8 cellular contexts compared by ENCODE assay signal in genomic region chr4:88008624-88009235, GRCh38. TPM values are rescaled to one million over a fixed set of nuclear protein-coding genes. Genes with fewer than 3 reads are reported as not detected.
DNase-seq lines count a peak whose midpoint lies in the region; ATAC-seq and TF ChIP-seq lines count a peak whose summit lies in the region.

No MANE protein-coding gene starts in this region.

- no peaks in the 10 kb centered on the region for H3K36me3 ChIP-seq in SU-DHL-6 (ENCODE audit: low read length)
- H3K36me3 ChIP-seq in fibroblast of lung (ENCODE audit: control insufficient read depth, insufficient read depth, low read length) = no peaks in the 10 kb centered on the region
- no peaks in the 10 kb centered on the region for H3K36me3 ChIP-seq in trophoblast cell (ENCODE audit: control insufficient read depth in 1 of 2, insufficient read depth in 2 of 2, low read length in 2 of 2)

- H3K27ac Mint-ChIP-seq in activated CD4-positive, alpha-beta T cell treated with anti-CD3 and anti-CD28 coated beads, Interleukin-2, amount 10 ng/mL, durations not matched to agents 7 days and 5 days = peak overlapping the region; percentile 83

- H3K27ac ChIP-seq in SU-DHL-6 (ENCODE audit: low read depth, low read length) (no peak overlapping the region), fibroblast of lung (ENCODE audit: insufficient read depth, low read length) (peak overlapping the region; percentile 82), trophoblast cell (ENCODE audit: low read depth, low read length) (no peak overlapping the region)

- H4K20me1 ChIP-seq in SU-DHL-6 (ENCODE audit: low read depth, low read length) (no peaks in the 10 kb centered on the region), fibroblast of lung (ENCODE audit: control insufficient read depth, extremely low read depth, insufficient read depth, low read length) (peaks cover 2% of the 10 kb centered on the region)

- H2BK5ac ChIP-seq in trophoblast cell (ENCODE audit: low read depth, low read length, poor library complexity) = no peak overlapping the region

- H3K36me3 Mint-ChIP-seq in activated CD4-positive, alpha-beta T cell treated with anti-CD3 and anti-CD28 coated beads, Interleukin-2, amount 10 ng/mL, durations not matched to agents 7 days and 5 days (ENCODE audit: low read depth) = peaks cover 8% of the 10 kb centered on the region

- H3K4me1 Mint-ChIP-seq in activated CD4-positive, alpha-beta T cell treated with anti-CD3 and anti-CD28 coated beads, Interleukin-2, amount 10 ng/mL, durations not matched to agents 7 days and 5 days = peaks cover 44% of the 10 kb centered on the region

- H3K79me2 ChIP-seq in SU-DHL-6 (ENCODE audit: insufficient read depth, low read length) (no peaks in the 10 kb centered on the region), fibroblast of lung (ENCODE audit: control insufficient read depth, insufficient read depth, low read length) (peaks cover 58% of the 10 kb centered on the region), trophoblast cell (ENCODE audit: control insufficient read depth, insufficient read depth, low read length, poor library complexity) (peaks cover 6% of the 10 kb centered on the region)

- H3K4me2 ChIP-seq in SU-DHL-6 (ENCODE audit: low read depth, low read length, poor library complexity, severe bottlenecking) (peak overlapping the region; percentile 57), fibroblast of lung (ENCODE audit: extremely low read depth, insufficient read depth, low read length) (peak overlapping the region; percentile 89), trophoblast cell (ENCODE audit: low read length) (peak overlapping the region; percentile 58)

- H2AFZ ChIP-seq in SU-DHL-6 (ENCODE audit: low read depth, low read length, severe bottlenecking) (no peak overlapping the region), fibroblast of lung (ENCODE audit: low read length) (no peak overlapping the region), trophoblast cell (ENCODE audit: insufficient read depth, low read length, poor library complexity) (no peak overlapping the region)

- POLR2A ChIA-PET in activated CD4-positive, alpha-beta T cell treated with anti-CD3 and anti-CD28 coated beads, Interleukin-2, amount 10 ng/mL, durations not matched to agents 7 days and 5 days (lab: Charles Lee) = no interaction called here

- peak overlapping the region; percentile 93 for H3K4me3 Mint-ChIP-seq in activated CD4-positive, alpha-beta T cell treated with anti-CD3 and anti-CD28 coated beads, Interleukin-2, amount 10 ng/mL, durations not matched to agents 7 days and 5 days

- H3K4me3 ChIP-seq in SU-DHL-6 (ENCODE audit: insufficient read depth, low read length, poor library complexity, severe bottlenecking) = peak overlapping the region; percentile 50
- H3K4me3 ChIP-seq in fibroblast of lung (replicated peaks in 1 of 4; ENCODE audit: control extremely low read depth in 1 of 4, insufficient read depth in 1 of 4, low read depth in 3 of 4, low read length in 4 of 4) = peak overlapping the region; percentile 56 to 98 (median 84)
- no peak overlapping the region for H3K4me3 ChIP-seq in trophoblast cell (ENCODE audit: low read depth, low read length)

- H3K9me3 ChIP-seq in SU-DHL-6 (ENCODE audit: insufficient read depth, low read length) = no peaks in the 10 kb centered on the region
- H3K9me3 ChIP-seq in fibroblast of lung (ENCODE audit: control insufficient read depth, insufficient read depth, low read depth, low read length) = no peaks in the 10 kb centered on the region
- H3K9me3 ChIP-seq in trophoblast cell (ENCODE audit: insufficient read depth, low read depth, low read length) = no peaks in the 10 kb centered on the region

- no CpG with 5 or more reads among the region's 5 CpGs for WGBS in trophoblast cell (ENCODE audit: extremely low coverage, insufficient coverage, insufficient read length)

- H3K14ac ChIP-seq in trophoblast cell (ENCODE audit: low read length) = no peak overlapping the region

- intact Hi-C loops in left colon (cut with DNase I, micrococcal nuclease) = loop anchor here in 1 of 2 donors (10.0 kb wide), 1 partner anchor 474 kb away; no protein-coding TSS in a partner anchor

- no peaks in the 10 kb centered on the region for H3F3A ChIP-seq in SU-DHL-6 (ENCODE audit: insufficient read depth)

- H3K4ac ChIP-seq in trophoblast cell (ENCODE audit: low read depth, low read length) = no peak overlapping the region

- H3K9me3 Mint-ChIP-seq in activated CD4-positive, alpha-beta T cell treated with anti-CD3 and anti-CD28 coated beads, Interleukin-2, amount 10 ng/mL, durations not matched to agents 7 days and 5 days = no peaks in the 10 kb centered on the region

- no peaks in the 10 kb centered on the region for H3K27me3 ChIP-seq in SU-DHL-6 (ENCODE audit: low read length)
- H3K27me3 ChIP-seq in fibroblast of lung (ENCODE audit: control insufficient read depth, insufficient read depth, low read length) = no peaks in the 10 kb centered on the region
- no peaks in the 10 kb centered on the region for H3K27me3 ChIP-seq in trophoblast cell (ENCODE audit: insufficient read depth, low read length)

- peak overlapping the region; percentile 63 for H2BK12ac ChIP-seq in trophoblast cell (ENCODE audit: low read length)

- H3K79me1 ChIP-seq in trophoblast cell (ENCODE audit: low read length) = peaks cover 7% of the 10 kb centered on the region

- no peak overlapping the region for H4K12ac ChIP-seq in trophoblast cell (ENCODE audit: low read depth, low read length)

- peaks cover 12% of the 10 kb centered on the region for H3K27me3 Mint-ChIP-seq in activated CD4-positive, alpha-beta T cell treated with anti-CD3 and anti-CD28 coated beads, Interleukin-2, amount 10 ng/mL, durations not matched to agents 7 days and 5 days

- H3K18ac ChIP-seq in trophoblast cell (ENCODE audit: low read length) = no peak overlapping the region

- no peak overlapping the region for H4K8ac ChIP-seq in trophoblast cell (ENCODE audit: low read depth, low read length)

- CTCF ChIA-PET in activated CD4-positive, alpha-beta T cell treated with anti-CD3 and anti-CD28 coated beads, Interleukin-2, amount 10 ng/mL, durations not matched to agents 7 days and 5 days (lab: Charles Lee) = interaction anchor here (0.6 to 0.8 kb wide), 2 partner anchors 8 to 13 kb away, joined by 3 read pairs; no protein-coding TSS in a partner anchor

- H3K4me1 ChIP-seq in fibroblast of lung (ENCODE audit: control insufficient read depth, extremely low read depth, insufficient read depth, low read length) = peaks cover 9% of the 10 kb centered on the region
- peaks cover 2 to 4% of the 10 kb centered on the region in 2 experiments for H3K4me1 ChIP-seq in trophoblast cell (ENCODE audit: control insufficient read depth in 1 of 2, insufficient read depth in 2 of 2, low read length in 2 of 2)

- H3K9ac ChIP-seq in SU-DHL-6 (ENCODE audit: low read length) = peak overlapping the region; percentile 54
- H3K9ac ChIP-seq in fibroblast of lung (ENCODE audit: insufficient read depth, low read length) = peak overlapping the region; percentile 87
- H3K9ac ChIP-seq in trophoblast cell (ENCODE audit: low read length) = peak overlapping the region; percentile 73

- ATAC-seq in left colon = no peak

- no peaks in the 10 kb centered on the region for H3K9me2 ChIP-seq in SU-DHL-6 (replicated peaks; ENCODE audit: insufficient read depth, low read length)

- H3K23ac ChIP-seq in trophoblast cell (ENCODE audit: low read length) = no peak overlapping the region

- no peak overlapping the region for H4K91ac ChIP-seq in trophoblast cell (ENCODE audit: low read depth, low read length)

- TF ChIP-seq CTCF in SU-DHL-6 (IDR thresholded peaks at IDR 0.05; ENCODE audit: insufficient read depth, low read length, poor library complexity, severe bottlenecking) (no peak), fibroblast of lung (conservative IDR thresholded peaks at IDR 0.05 in 1 of 2, IDR thresholded peaks at IDR 0.05 in 1 of 2; ENCODE audit: low read depth in 1 of 2, low read length in 2 of 2) (no peak)

- DNase-seq in activated CD4-positive, alpha-beta T cell treated with anti-CD3 and anti-CD28 coated beads, Interleukin-2, amount 10 ng/mL, durations not matched to agents 7 days and 5 days = peak; percentile 9
- no peak for DNase-seq in activated CD4-positive, alpha-beta T cell treated with anti-CD3 and anti-CD28 coated beads for 48 hours
- peak; percentile 24 to 75 for DNase-seq in fibroblast of lung (ENCODE audit: low read depth in 2 of 2)
- peak; percentile 33 to 70 for DNase-seq in trophoblast cell
- DNase-seq in NCI-H69 (lab: John Stamatoyannopoulos, UW) = no peak
- DNase-seq in NCI-H524 (lab: John Stamatoyannopoulos, UW) = no peak
- no peak for DNase-seq in left colon

- no peak overlapping the region for H2AK5ac ChIP-seq in trophoblast cell (ENCODE audit: low read length)

- H2BK120ac ChIP-seq in trophoblast cell (ENCODE audit: insufficient read depth, low read length, poor library complexity) = no peak overlapping the region

RNA-seq across cellular contexts. Expression of gene PKD2, which starts 1.3 kb away (rescaled TPM):
- total RNA-seq in activated CD4-positive, alpha-beta T cell treated with anti-CD3 and anti-CD28 coated beads, Interleukin-2, amount 10 ng/mL, durations not matched to agents 7 days and 5 days = 10 to 100 TPM; 11.8 to 13.2 TPM
- total RNA-seq in fibroblast of lung = 101 and 109 TPM in 2 replicates
- polyA plus RNA-seq in fibroblast of lung = 61.5 and 158 TPM in 2 replicates
- 50.8 and 119 TPM in 2 replicates for polyA plus RNA-seq in fibroblast of lung (2012)
- polyA minus RNA-seq in fibroblast of lung (ENCODE audit: low replicate concordance) = 30.5 and 43.4 TPM in 2 replicates
- 14.2 and 16.6 TPM in 2 replicates for polyA plus RNA-seq in trophoblast cell (2013)
- 10 to 100 TPM in 1 of 2 donors, 1 to 10 TPM in 1; 5.4 to 11.4 TPM for total RNA-seq in left colon

RNA-seq across cellular contexts. Expression of gene SPP1, which starts 33.2 kb away (rescaled TPM):
- total RNA-seq in activated CD4-positive, alpha-beta T cell treated with anti-CD3 and anti-CD28 coated beads, Interleukin-2, amount 10 ng/mL, durations not matched to agents 7 days and 5 days = under 1 TPM; 0.17 to 0.79 TPM
- total RNA-seq in fibroblast of lung (0.17 and 0.26 TPM in 2 replicates), left colon (1 to 10 TPM; 3.7 to 7.6 TPM)
- 0.59 and 1.5 TPM in 2 replicates for polyA plus RNA-seq in fibroblast of lung
- polyA plus RNA-seq in fibroblast of lung (2012) = 0.45 and 1.1 TPM in 2 replicates
- polyA minus RNA-seq in fibroblast of lung (ENCODE audit: low replicate concordance) = 2.0 TPM in 1 of 2 replicates, not detected in the other
- 64.3 and 67.0 TPM in 2 replicates for polyA plus RNA-seq in trophoblast cell (2013)

Comparison
In these comparisons a context has a peak if more than half of its experiments do, and no peak if none do; other contexts are left out.
1. DNase-seq: peak in activated CD4-positive, alpha-beta T cell treated with anti-CD3 and anti-CD28 coated beads, Interleukin-2, amount 10 ng/mL, durations not matched to agents 7 days and 5 days (single experiment), fibroblast of lung (2 of 2) and trophoblast cell (2 of 2); none in activated CD4-positive, alpha-beta T cell treated with anti-CD3 and anti-CD28 coated beads for 48 hours (single experiment), NCI-H69 (single experiment), NCI-H524 (0 of 2) and left colon (0 of 2).
2. Peak in every context shown above with its lines, with median percentiles within 50 percentile points of each other: H3K4me2 ChIP-seq and H3K9ac ChIP-seq.